Comparison of ENCODE assay signal across 24 cellular contexts in genomic region chr3:87498358-87499080, GRCh38.
"Had no signal": no experiment of that assay in that cellular context is flagged by ENCODE, and none has a peak within 500 bp of the region (broad histone marks: within the 10 kb centered on the region; RNA-seq: fewer than 3 reads in every experiment).

No MANE protein-coding gene starts in this region.

- DNase-seq: activated CD4-positive, alpha-beta T cell treated with anti-CD3 and anti-CD28 coated beads, Interleukin-2, amount 50 U/mL, for 1 hour; activated CD4-positive, CD25-positive, alpha-beta regulatory T cell treated with anti-CD3 and anti-CD28 coated beads, Interleukin-2, amount 50 U/mL, for 72 hours; activated naive CD4-positive, alpha-beta T cell; activated T-cell treated with anti-CD3 and anti-CD28 coated beads, Interleukin-2, amount 50 U/mL, for 1 hour; adrenal gland; cerebellar nuclear complex; endodermal cell; heart right ventricle; left colon; mesenchymal stem cell; pancreas; psoas muscle; stimulated activated CD4-positive, alpha-beta T cell treated with anti-CD3 and anti-CD28 coated beads, Interleukin-12 subunit alpha, Interleukin-12 subunit beta, amount 100 ng/mL, for 4 hours; substantia nigra; tibial artery; WERI-Rb-1 had no signal

- H3K9me3 Mint-ChIP-seq: endodermal cell; nephron; stimulated activated naive CD8-positive, alpha-beta T cell treated with anti-CD3 and anti-CD28 coated beads, Interleukin-15, Interleukin-2, amounts not matched to agents 100 ng/mL and 50 ng/mL, for 24 hours had no signal

- H3K27ac ChIP-seq: adrenal gland, ascending aorta, coronary artery, epithelial cell of prostate, heart right ventricle, neutrophil, pancreas, psoas muscle, right atrium auricular region, tibial artery, WERI-Rb-1 had no signal

- H3K9me3 ChIP-seq: adrenal gland, ascending aorta, heart right ventricle, neutrophil, pancreas, psoas muscle, right atrium auricular region, tibial artery had no signal

- H3K4me3 Mint-ChIP-seq: activated naive CD8-positive, alpha-beta T cell; endodermal cell; nephron; stimulated activated naive CD8-positive, alpha-beta T cell treated with anti-CD3 and anti-CD28 coated beads, Interleukin-15, Interleukin-2, amounts not matched to agents 100 ng/mL and 50 ng/mL, for 24 hours had no signal

- H3K27me3 Mint-ChIP-seq: stimulated activated naive CD8-positive, alpha-beta T cell treated with anti-CD3 and anti-CD28 coated beads, Interleukin-15, Interleukin-2, amounts not matched to agents 100 ng/mL and 50 ng/mL, for 24 hours had no signal

- H3K4me1 Mint-ChIP-seq: endodermal cell, nephron had no signal

- H3K4me3 ChIP-seq: adrenal gland, ascending aorta, coronary artery, heart right ventricle, pancreas, psoas muscle, right atrium auricular region, tibial artery had no signal

- ATAC-seq: heart right ventricle, left colon, pancreas, psoas muscle had no signal

- H3K36me3 Mint-ChIP-seq: activated naive CD8-positive, alpha-beta T cell had no signal

- H3K4me1 ChIP-seq: adrenal gland, ascending aorta, heart right ventricle, pancreas, psoas muscle, right atrium auricular region, tibial artery had no signal

- H3K36me3 ChIP-seq: adrenal gland, ascending aorta, heart right ventricle, neutrophil, pancreas, right atrium auricular region, tibial artery, WERI-Rb-1 had no signal

- H3K27ac Mint-ChIP-seq: activated naive CD8-positive, alpha-beta T cell; endodermal cell; nephron; stimulated activated naive CD8-positive, alpha-beta T cell treated with anti-CD3 and anti-CD28 coated beads, Interleukin-15, Interleukin-2, amounts not matched to agents 100 ng/mL and 50 ng/mL, for 24 hours had no signal

- H3K27me3 ChIP-seq: adrenal gland, ascending aorta, heart right ventricle, neutrophil, pancreas, right atrium auricular region, tibial artery had no signal
